In genomic region chr1:168391759-168392681, GRCh38 we compare ENCODE assay signal across 17 cellular contexts.
DNase-seq lines count a peak whose midpoint lies in the region; ATAC-seq and TF ChIP-seq lines count a peak whose summit lies in the region.
"Had no signal": no experiment of that assay in that cellular context is flagged by ENCODE, and none has a peak within 500 bp of the region (broad histone marks: within the 10 kb centered on the region; RNA-seq: fewer than 3 reads in every experiment).

No MANE protein-coding gene starts in this region.

- H3K36me3 ChIP-seq in PC-3 (ENCODE audit: low read depth, low read length) (no peaks in the 10 kb centered on the region), endodermal cell (ENCODE audit: control insufficient read depth, insufficient read depth, low read length) (no peaks in the 10 kb centered on the region)
- H3K36me3 ChIP-seq: vagina had no signal

- H3K9me3 Mint-ChIP-seq in endodermal cell, result no peaks in the 10 kb centered on the region
- H3K9me3 Mint-ChIP-seq: naive thymus-derived CD8-positive, alpha-beta T cell; stimulated activated naive CD8-positive, alpha-beta T cell treated with anti-CD3 and anti-CD28 coated beads, Interleukin-15, Interleukin-2, amounts not matched to agents 100 ng/mL and 50 ng/mL, for 24 hours had no signal

- CTCF ChIA-PET in PC-3 (lab: Charles Lee), result no interaction called here

- H3K4me1 ChIP-seq in PC-3 (ENCODE audit: insufficient read depth, low read length), result peaks cover 45% of the 10 kb centered on the region
- H3K4me1 ChIP-seq in endodermal cell (ENCODE audit: control insufficient read depth, insufficient read depth, low read length), result no peaks in the 10 kb centered on the region

- H3K4me3 ChIP-seq in PC-3 (ENCODE audit: low read length), result peak overlapping the region; percentile 10; the same call in 1 of the 2 replicates
- no peak overlapping the region for H3K4me3 ChIP-seq in endodermal cell (ENCODE audit: low read length)
- H3K4me3 ChIP-seq: GM12878, vagina had no signal

- H3K79me2 ChIP-seq in PC-3 (ENCODE audit: low read length), result no peaks in the 10 kb centered on the region

- intact Hi-C loops in PC-3 (cut with micrococcal nuclease), result loop anchor here (2.0 kb wide), 2 partner anchors 17 to 23 kb away; no protein-coding TSS in a partner anchor

- WGBS in endodermal cell (ENCODE audit: insufficient coverage in 1 of 2, insufficient read length in 1 of 2), 2 experiments, result 87 to 91% methylated on average over 7 to 9 of the region's 9 CpGs

- H3K27me3 Mint-ChIP-seq in endodermal cell (ENCODE audit: insufficient read depth), result peaks cover under 1% of the 10 kb centered on the region

- no peaks in the 10 kb centered on the region for H3K9me3 ChIP-seq in PC-3 (ENCODE audit: low read length)
- H3K9me3 ChIP-seq in endodermal cell (ENCODE audit: control insufficient read depth, low read length), result no peaks in the 10 kb centered on the region
- H3K9me3 ChIP-seq: vagina had no signal

- POLR2A ChIA-PET in PC-3 (lab: Charles Lee; ENCODE audit: unreplicated experiment), result no interaction called here

- peak overlapping the region; percentile 39; the same call in 1 of the 2 replicates for H2AFZ ChIP-seq in PC-3 (ENCODE audit: low read length)

- no peaks in the 10 kb centered on the region for H3K27me3 ChIP-seq in PC-3 (ENCODE audit: low read length)
- no peaks in the 10 kb centered on the region for H3K27me3 ChIP-seq in endodermal cell (ENCODE audit: control insufficient read depth, insufficient read depth, low read length, poor library complexity, severe bottlenecking)
- H3K27me3 ChIP-seq: vagina had no signal

- DNase-seq in GOT3 (lab: John Stamatoyannopoulos, UW) (peak; percentile 53), PC-3 (peak; percentile 86), endodermal cell (peak; percentile 35), occipital lobe (lab: John Stamatoyannopoulos, UW) (peak; percentile 33), NCI-H146 treated with DMSO at 0.1 percent for 48 hours (lab: John Stamatoyannopoulos, UW; ENCODE audit: unreplicated experiment) (no peak)
- DNase-seq: activated naive CD4-positive, alpha-beta T cell; left colon; NCI-H526; Right ventricle myocardium superior had no signal

- H3K27ac ChIP-seq in PC-3 (ENCODE audit: low read length) (peak overlapping the region; percentile 84), endodermal cell (ENCODE audit: low read depth, low read length) (no peak overlapping the region)
- H3K27ac ChIP-seq: vagina had no signal

- H3K36me3 Mint-ChIP-seq in endodermal cell (ENCODE audit: low read depth), result peaks cover 3% of the 10 kb centered on the region
- H3K36me3 Mint-ChIP-seq: naive thymus-derived CD8-positive, alpha-beta T cell had no signal

- TF ChIP-seq CTCF in PC-3 (conservative IDR thresholded peaks at IDR 0.05; ENCODE audit: low read depth, low read length), result no peak
- TF ChIP-seq CTCF in endodermal cell (conservative IDR thresholded peaks at IDR 0.05), result no peak

- ATAC-seq in PC-3 (peak; percentile 66), GM18498 (IDR thresholded peaks at IDR 0.05; ENCODE audit: unreplicated experiment) (no peak), HG03521 (IDR thresholded peaks at IDR 0.05; ENCODE audit: unreplicated experiment) (no peak), HG02884 (IDR thresholded peaks at IDR 0.05; ENCODE audit: unreplicated experiment) (no peak)
- ATAC-seq: GM12878; left colon; naive thymus-derived CD8-positive, alpha-beta T cell; sciatic nerve had no signal

- no TSS peak for BruUV-seq in PC-3 (replicated peaks; lab: Mats Ljungman, UMichigan)

- no peaks in the 10 kb centered on the region for H4K20me1 ChIP-seq in PC-3 (ENCODE audit: low read length)

- H3K9me2 ChIP-seq in PC-3 (replicated peaks; ENCODE audit: low read length), result no peaks in the 10 kb centered on the region

- H3K27ac Mint-ChIP-seq in endodermal cell, result no peak overlapping the region
- H3K27ac Mint-ChIP-seq: stimulated activated naive CD8-positive, alpha-beta T cell treated with anti-CD3 and anti-CD28 coated beads, Interleukin-15, Interleukin-2, amounts not matched to agents 100 ng/mL and 50 ng/mL, for 24 hours had no signal

- H3K9ac ChIP-seq in PC-3 (ENCODE audit: low read length), result peak overlapping the region; percentile 42; the same call in 1 of the 2 replicates
- no peak overlapping the region for H3K9ac ChIP-seq in endodermal cell (ENCODE audit: extremely low read depth, low read length, poor library complexity, severe bottlenecking)

- H3K4me1 Mint-ChIP-seq in endodermal cell, result peaks cover 16% of the 10 kb centered on the region

- H3F3A ChIP-seq in PC-3 (ENCODE audit: low read length, unreplicated experiment), result no peaks in the 10 kb centered on the region

- H3K4me3 Mint-ChIP-seq in endodermal cell, result no peak overlapping the region
- H3K4me3 Mint-ChIP-seq: stimulated activated naive CD8-positive, alpha-beta T cell treated with anti-CD3 and anti-CD28 coated beads, Interleukin-15, Interleukin-2, amounts not matched to agents 100 ng/mL and 50 ng/mL, for 24 hours had no signal

- peak overlapping the region; percentile 68 for H3K4me2 ChIP-seq in PC-3 (ENCODE audit: low read length)
